In the genomic region with DNA sequence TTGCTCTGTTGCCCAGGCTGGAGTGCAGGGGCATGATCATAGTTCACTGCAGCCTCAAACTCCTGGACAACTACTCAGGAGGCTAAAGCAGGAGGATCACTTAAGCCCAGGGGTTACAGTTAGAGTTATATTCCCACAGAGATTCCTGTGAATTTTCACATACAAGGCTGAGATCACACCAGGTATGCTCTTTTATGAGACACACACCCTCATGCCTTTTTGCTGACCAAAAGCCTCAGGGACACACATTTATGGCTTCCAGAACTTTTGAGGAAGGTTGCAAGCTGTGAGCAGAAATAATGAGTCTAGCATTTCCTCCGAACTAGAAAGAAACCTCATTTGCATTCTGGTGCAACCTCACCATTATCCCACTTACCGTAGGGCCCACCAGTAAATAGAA, we compare ENCODE assay signal across 10 cellular contexts.
"Had no signal": no experiment of that assay in that cellular context is flagged by ENCODE, and none has a peak within 500 bp of the region (broad histone marks: within the 10 kb centered on the region; RNA-seq: fewer than 3 reads in every experiment).

No MANE protein-coding gene starts in this region.

- H3K4me2 ChIP-seq: KMS-11 had no signal

- H3K27ac ChIP-seq: HL-60, KMS-11 had no signal

- H3K27ac Mint-ChIP-seq: HFFc6, IgD-negative memory B cell had no signal

- ATAC-seq: HepG2 had no signal

- DNase-seq: GOT3, H9, HCEC 1CT, HFFc6, KBM-7 had no signal

- FAIRE-seq: H54, HepG2 had no signal

- H3K9ac ChIP-seq: KMS-11 had no signal

- H3K4me3 Mint-ChIP-seq: H9, HFFc6, IgD-negative memory B cell had no signal
